9 cellular contexts compared by ENCODE assay signal in the genomic region with DNA sequence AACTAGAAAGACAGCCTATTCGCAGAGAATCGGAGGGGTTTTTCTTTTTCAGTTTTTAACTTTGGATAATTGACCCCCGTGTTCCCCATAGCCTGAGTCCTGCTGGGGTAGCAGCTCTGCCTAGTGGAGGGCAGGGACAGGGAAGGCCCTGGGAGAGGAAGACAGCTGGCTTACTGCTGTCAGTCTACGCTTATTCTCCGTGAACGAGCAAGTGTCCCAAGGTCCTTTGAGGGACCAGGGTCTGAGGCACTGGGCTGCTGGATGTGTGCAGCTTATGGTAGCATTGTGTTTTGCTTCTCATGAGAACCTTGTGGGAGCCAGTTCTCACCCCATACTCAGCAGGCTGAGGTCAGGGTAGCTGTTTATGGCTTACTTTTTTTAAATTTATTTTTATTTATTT. TPM values are rescaled to one million over a fixed set of nuclear protein-coding genes. Genes with fewer than 3 reads are reported as not detected.
A peak's percentile ranks its signal among the peaks of the same experiment; 100 is the strongest.
DNase-seq lines count a peak whose midpoint lies in the region; ATAC-seq and TF ChIP-seq lines count a peak whose summit lies in the region.
"Had no signal": no experiment of that assay in that cellular context is flagged by ENCODE, and none has a peak within 500 bp of the region (broad histone marks: within the 10 kb centered on the region; RNA-seq: fewer than 3 reads in every experiment).

No MANE protein-coding gene starts in this region.

- H2AK5ac ChIP-seq in H9 (ENCODE audit: insufficient read length, low read length): no peak overlapping the region

- H2BK12ac ChIP-seq in H9 (ENCODE audit: insufficient read length, low read depth, low read length): no peak overlapping the region

- H3K9ac ChIP-seq in stomach smooth muscle (ENCODE audit: low read length in 2 of 2) (peak overlapping the region; percentile 35 to 47), H9 (ENCODE audit: extremely low read depth, insufficient read length, low read length) (no peak overlapping the region)

- no peak overlapping the region for H3T11ph ChIP-seq in H9 (ENCODE audit: low read length)

- TF ChIP-seq POLR2A in GM18505 (IDR thresholded peaks at IDR 0.05; ENCODE audit: borderline replicate concordance, extremely low read depth, insufficient read depth, insufficient read length): no peak

- no peak overlapping the region for H4K91ac ChIP-seq in H9 (ENCODE audit: insufficient read length, low read depth, low read length)

- H2BK15ac ChIP-seq in H9 (ENCODE audit: low read depth, low read length): no peak overlapping the region

- CTCF ChIA-PET in WTC11 (lab: Charles Lee): interaction anchor here (1.3 to 7.1 kb wide), 4 partner anchors 12 to 62 kb away, joined by 3 to 34 read pairs (median 16); no protein-coding TSS in a partner anchor

- H2AFZ ChIP-seq in H9 (ENCODE audit: low read length): no peak overlapping the region

- POLR2A ChIA-PET in WTC11 (lab: Charles Lee): interaction anchor here (0.6 kb wide), 1 partner anchor 70 kb away, joined by 3 read pairs; no protein-coding TSS in a partner anchor

- peaks cover 6% of the 10 kb centered on the region for H4K20me1 ChIP-seq in H9 (ENCODE audit: control insufficient read depth, insufficient read depth, insufficient read length)

- no peak overlapping the region for H4K8ac ChIP-seq in H9 (replicated peaks; ENCODE audit: insufficient read length, low read depth, low read length)

- TF ChIP-seq CTCF in WTC11 (IDR thresholded peaks at IDR 0.05) (no peak), H9 (conservative IDR thresholded peaks at IDR 0.05) (no peak)

- peaks cover 0 to 5% of the 10 kb centered on the region in 2 donors for H3K36me3 ChIP-seq in stomach smooth muscle (ENCODE audit: control insufficient read depth in 2 of 2, insufficient read depth in 2 of 2, low read length in 2 of 2)

- H2BK20ac ChIP-seq in H9 (ENCODE audit: low read depth, low read length, poor library complexity, severe bottlenecking): no peak overlapping the region

- H3K23ac ChIP-seq in H9 (ENCODE audit: insufficient read length, low read depth, low read length): no peak overlapping the region

- no peak overlapping the region for H3K56ac ChIP-seq in H9 (ENCODE audit: insufficient read length, low read depth, low read length)

- H3K9me3 Mint-ChIP-seq in T-helper 2 cell treated with Interferon-gamma antibody and Interleukin-4, amounts not matched to agents 5 μg/mL and 100 μg/mL, for 36 hours: no peaks in the 10 kb centered on the region
- H3K9me3 Mint-ChIP-seq in WTC11: peaks cover 1% of the 10 kb centered on the region
- H3K9me3 Mint-ChIP-seq in H9: peaks cover under 1 to 6% of the 10 kb centered on the region in 2 experiments; a peak in 4 of 5 replicates

- no peak overlapping the region for H4K5ac ChIP-seq in H9 (ENCODE audit: insufficient read length, low read depth, low read length)

- H3K79me2 ChIP-seq in H9 (ENCODE audit: insufficient read depth, low read length): peaks cover 9% of the 10 kb centered on the region; the same call in 1 of the 2 replicates

- peak overlapping the region; percentile 81 for H3K4me3 Mint-ChIP-seq in T-helper 2 cell treated with Interferon-gamma antibody and Interleukin-4, amounts not matched to agents 5 μg/mL and 100 μg/mL, for 36 hours
- H3K4me3 Mint-ChIP-seq in WTC11 (peak overlapping the region; percentile 45), H9 (peak overlapping the region in 1 of 2 experiments; percentile 49; a peak in 1 of 5 replicates)

- no CpG with 5 or more reads among the region's 6 CpGs for WGBS in H9 (ENCODE audit: extremely low coverage, insufficient read length, low lambda C conversion rate)

- peaks cover 52% of the 10 kb centered on the region for H3K36me3 Mint-ChIP-seq in T-helper 2 cell treated with Interferon-gamma antibody and Interleukin-4, amounts not matched to agents 5 μg/mL and 100 μg/mL, for 36 hours (ENCODE audit: low read depth)
- H3K36me3 Mint-ChIP-seq in WTC11 (peaks cover 4% of the 10 kb centered on the region; the same call in 1 of the 2 replicates), H9 (ENCODE audit: insufficient read depth in 1 of 3, low read depth in 3 of 3) (peaks cover 9 to 11% (median 10%) of the 10 kb centered on the region in 3 experiments)

- H3K4me1 Mint-ChIP-seq in T-helper 2 cell treated with Interferon-gamma antibody and Interleukin-4, amounts not matched to agents 5 μg/mL and 100 μg/mL, for 36 hours (ENCODE audit: low read depth): peaks cover 59% of the 10 kb centered on the region
- H3K4me1 Mint-ChIP-seq in WTC11 (peaks cover 38% of the 10 kb centered on the region), H9 (peaks cover 34 to 42% of the 10 kb centered on the region in 2 experiments)

- H3K27ac Mint-ChIP-seq in T-helper 2 cell treated with Interferon-gamma antibody and Interleukin-4, amounts not matched to agents 5 μg/mL and 100 μg/mL, for 36 hours: peak overlapping the region; percentile 68
- H3K27ac Mint-ChIP-seq in WTC11 (no peak overlapping the region), H9 (no peak overlapping the region; a peak in 2 of 7 replicates)

- peak overlapping the region in 1 of 2 donors; percentile 83 for H3K4me3 ChIP-seq in stomach smooth muscle (ENCODE audit: low read length in 2 of 2)

- no peak overlapping the region for H3K4ac ChIP-seq in H9 (ENCODE audit: low read depth, low read length)

- ATAC-seq in WTC11 (no peak), GM18505 (IDR thresholded peaks at IDR 0.05; ENCODE audit: unreplicated experiment) (no peak)

- no peak overlapping the region for H2BK5ac ChIP-seq in H9 (ENCODE audit: insufficient read length, low read length)

- H3K23me2 ChIP-seq in H9 (ENCODE audit: insufficient read length, low read depth, low read length, poor library complexity, severe bottlenecking): peaks cover 9% of the 10 kb centered on the region

- H3K27me3 Mint-ChIP-seq in T-helper 2 cell treated with Interferon-gamma antibody and Interleukin-4, amounts not matched to agents 5 μg/mL and 100 μg/mL, for 36 hours (ENCODE audit: low read depth): no peaks in the 10 kb centered on the region
- H3K27me3 Mint-ChIP-seq in WTC11 (ENCODE audit: low read depth): no peaks in the 10 kb centered on the region
- H3K27me3 Mint-ChIP-seq in H9 (ENCODE audit: low read depth): no peaks in the 10 kb centered on the region

- H2BK120ac ChIP-seq in H9 (ENCODE audit: low read depth, low read length, poor library complexity, severe bottlenecking): no peak overlapping the region

- H3K9me3 ChIP-seq in stomach smooth muscle (ENCODE audit: control insufficient read depth in 2 of 2, low read length in 2 of 2) (no peaks in the 10 kb centered on the region), H9 (ENCODE audit: control insufficient read depth, low read depth, low read length) (no peaks in the 10 kb centered on the region)

- no peak overlapping the region for H3K27ac ChIP-seq in stomach smooth muscle (ENCODE audit: low read length)
- no peak overlapping the region for H3K27ac ChIP-seq in H9 (ENCODE audit: insufficient read length, low read depth, low read length)

- H3K4me2 ChIP-seq in H9 (ENCODE audit: insufficient read depth, insufficient read length, low read length): no peak overlapping the region

- H3K14ac ChIP-seq in H9 (ENCODE audit: insufficient read depth, low read length): no peak overlapping the region

- no peak overlapping the region for H3K18ac ChIP-seq in H9 (ENCODE audit: insufficient read length, low read depth, low read length)

- H3K79me1 ChIP-seq in H9 (ENCODE audit: insufficient read depth, low read depth, low read length, poor library complexity, severe bottlenecking): peaks cover 3% of the 10 kb centered on the region

- peaks cover 77% of the 10 kb centered on the region for H3K4me1 ChIP-seq in stomach smooth muscle (ENCODE audit: control insufficient read depth, insufficient read depth, low read length)
- H3K4me1 ChIP-seq in H9 (ENCODE audit: insufficient read depth, low read length): peaks cover 2% of the 10 kb centered on the region; the same call in 1 of the 2 replicates

- H3K27me3 ChIP-seq in stomach smooth muscle (ENCODE audit: control insufficient read depth in 1 of 2, insufficient read depth in 2 of 2, low read length in 2 of 2) (no peaks in the 10 kb centered on the region), H9 (ENCODE audit: insufficient read depth, low read length) (no peaks in the 10 kb centered on the region)

- no peak for DNase-seq in T-helper 2 cell treated with Interferon-gamma antibody and Interleukin-4, amounts not matched to agents 5 μg/mL and 100 μg/mL, for 36 hours (ENCODE audit: low spot score)
- DNase-seq in T-helper 2 cell (no peak), WTC11 (ENCODE audit: low spot score) (no peak), hepatic stellate cell (ENCODE audit: low spot score) (peak; percentile 17), H9 (no peak), GF-D8 (lab: John Stamatoyannopoulos, UW) (no peak)
- DNase-seq: mesendoderm had no signal

TF ChIP-seq in WTC11, 78 proteins besides CTCF, POLR2A, EP300 and RAD21 (continues in another document):
- TF ChIP-seq, protein P1, sequence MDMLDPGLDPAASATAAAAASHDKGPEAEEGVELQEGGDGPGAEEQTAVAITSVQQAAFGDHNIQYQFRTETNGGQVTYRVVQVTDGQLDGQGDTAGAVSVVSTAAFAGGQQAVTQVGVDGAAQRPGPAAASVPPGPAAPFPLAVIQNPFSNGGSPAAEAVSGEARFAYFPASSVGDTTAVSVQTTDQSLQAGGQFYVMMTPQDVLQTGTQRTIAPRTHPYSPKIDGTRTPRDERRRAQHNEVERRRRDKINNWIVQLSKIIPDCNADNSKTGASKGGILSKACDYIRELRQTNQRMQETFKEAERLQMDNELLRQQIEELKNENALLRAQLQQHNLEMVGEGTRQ (CRISPR knock-in tag; IDR thresholded peaks at IDR 0.05): no peak
- TF ChIP-seq TCF7 (CRISPR knock-in tag; IDR thresholded peaks at IDR 0.05; ENCODE audit: low read depth) (no peak), CREB1 (CRISPR knock-in tag; IDR thresholded peaks at IDR 0.05) (no peak), ZNF512 (CRISPR knock-in tag; IDR thresholded peaks at IDR 0.05; ENCODE audit: borderline replicate concordance) (no peak), ELF4 (CRISPR knock-in tag; IDR thresholded peaks at IDR 0.05; ENCODE audit: low read depth) (no peak)
- TF ChIP-seq, protein P2, sequence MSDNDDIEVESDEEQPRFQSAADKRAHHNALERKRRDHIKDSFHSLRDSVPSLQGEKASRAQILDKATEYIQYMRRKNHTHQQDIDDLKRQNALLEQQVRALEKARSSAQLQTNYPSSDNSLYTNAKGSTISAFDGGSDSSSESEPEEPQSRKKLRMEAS (CRISPR knock-in tag; IDR thresholded peaks at IDR 0.05): no peak

RNA-seq across cellular contexts. Expression of gene LIMD1, which starts 3.0 kb away (rescaled TPM):
- total RNA-seq in WTC11 (2021) (35.6 to 41.7 TPM (median 36.5 TPM) in 3 replicates), H9 (2021) (34.6 and 34.8 TPM in 2 replicates)
